Comparison of ENCODE assay signal across 9 cellular contexts in genomic region chr5:180605554-180606214, GRCh38. TPM values are rescaled to one million over a fixed set of nuclear protein-coding genes. Genes with fewer than 3 reads are reported as not detected.
DNase-seq lines count a peak whose midpoint lies in the region; ATAC-seq and TF ChIP-seq lines count a peak whose summit lies in the region.
"Had no signal": no experiment of that assay in that cellular context is flagged by ENCODE, and none has a peak within 500 bp of the region (broad histone marks: within the 10 kb centered on the region; RNA-seq: fewer than 3 reads in every experiment).

No MANE protein-coding gene starts in this region.

- no peak overlapping the region for H3K4me3 Mint-ChIP-seq in CD4-positive, alpha-beta T cell
- H3K4me3 Mint-ChIP-seq in activated T-cell treated with anti-CD3 and anti-CD28 coated beads, Interleukin-2, amount 50 U/mL, for 4 hours: no peak overlapping the region

- peak overlapping the region; percentile 26; the same call in 1 of the 2 replicates for H3K4me2 ChIP-seq in HCT116 (ENCODE audit: low read length)
- peak overlapping the region; percentile 25 for H3K4me2 ChIP-seq in OCI-LY3 (ENCODE audit: low read length)

- H3K4me1 ChIP-seq in HCT116 (ENCODE audit: control insufficient read depth in 1 of 2, insufficient read depth in 2 of 2, low read length in 2 of 2): 0 out of 4 replicates have a peak, but pooled peaks cover 0 to 3% of the 10 kb centered on the region in 2 experiments
- H3K4me1 ChIP-seq in OCI-LY3 (ENCODE audit: low read length): no peaks in the 10 kb centered on the region
- no peaks in the 10 kb centered on the region for H3K4me1 ChIP-seq in prostate gland (replicated peaks)

- peak; percentile 61 for ATAC-seq in CD4-positive, alpha-beta T cell (ENCODE audit: poor library complexity)
- ATAC-seq in HCT116 (peak; percentile 81), GM21526 (IDR thresholded peaks at IDR 0.05; ENCODE audit: low FRiP score, unreplicated experiment) (no peak), GM18505 (IDR thresholded peaks at IDR 0.05; ENCODE audit: unreplicated experiment) (no peak)
- ATAC-seq in activated T-cell treated with anti-CD3 and anti-CD28 coated beads, Interleukin-2, amount 50 U/mL, for 4 hours: peak; percentile 63 to 70

- no TSS peak for BruUV-seq in HCT116 (replicated peaks; lab: Mats Ljungman, UMichigan)

- H3K9ac ChIP-seq in HCT116 (ENCODE audit: low read length): no peak overlapping the region
- H3K9ac ChIP-seq in OCI-LY3 (ENCODE audit: low read length): no peak overlapping the region

- 50% methylated on average over 11 of the region's 11 CpGs for WGBS in prostate gland

- no peaks in the 10 kb centered on the region for H3K79me2 ChIP-seq in HCT116 (ENCODE audit: insufficient read depth, low read length)
- H3K79me2 ChIP-seq in OCI-LY3 (ENCODE audit: low read length): no peaks in the 10 kb centered on the region

- H3K36me3 ChIP-seq in HCT116 (ENCODE audit: control insufficient read depth in 1 of 2, insufficient read depth in 2 of 2, low read length in 2 of 2): no peaks in the 10 kb centered on the region
- H3K36me3 ChIP-seq in OCI-LY3 (replicated peaks; ENCODE audit: low read depth, low read length): no peaks in the 10 kb centered on the region
- no peaks in the 10 kb centered on the region for H3K36me3 ChIP-seq in prostate gland

- RAD21 ChIA-PET in HCT116 (lab: Charles Lee; ENCODE audit: low non-redundant PET in 1 of 2, low total read pairs in 2 of 2, uncharacterized antibody in 2 of 2, unreplicated experiment in 2 of 2): no interaction called here

- no peaks in the 10 kb centered on the region for H3K27me3 Mint-ChIP-seq in CD4-positive, alpha-beta T cell
- no peaks in the 10 kb centered on the region for H3K27me3 Mint-ChIP-seq in activated T-cell treated with anti-CD3 and anti-CD28 coated beads, Interleukin-2, amount 50 U/mL, for 4 hours (ENCODE audit: low read depth)

- H3K4me3 ChIP-seq in HCT116 (replicated peaks in 1 of 2; ENCODE audit: low read depth in 1 of 2, low read length in 2 of 2) (no peak overlapping the region), OCI-LY3 (ENCODE audit: low read length) (0 out of 2 replicates have a peak overlapping the region, but pooled peaks have one; percentile 10), fibroblast of the aortic adventitia (ENCODE audit: low read depth, low read length) (no peak overlapping the region), prostate gland (no peak overlapping the region)

- H3K27me3 ChIP-seq in CD4-positive, alpha-beta T cell (ENCODE audit: control insufficient read depth, insufficient read depth, low read length): no peaks in the 10 kb centered on the region
- no peaks in the 10 kb centered on the region for H3K27me3 ChIP-seq in HCT116 (ENCODE audit: insufficient read depth, low read length)
- 0 out of 2 replicates have a peak, but pooled peaks cover 3% of the 10 kb centered on the region for H3K27me3 ChIP-seq in OCI-LY3 (ENCODE audit: low read depth, low read length)
- H3K27me3 ChIP-seq in prostate gland (replicated peaks; ENCODE audit: insufficient read depth): no peaks in the 10 kb centered on the region

- no peaks in the 10 kb centered on the region for H3K9me2 ChIP-seq in HCT116 (ENCODE audit: insufficient read depth)

- H3K9me3 ChIP-seq in CD4-positive, alpha-beta T cell (ENCODE audit: control insufficient read depth, low read length): no peaks in the 10 kb centered on the region
- H3K9me3 ChIP-seq in HCT116 (ENCODE audit: control insufficient read depth in 1 of 2, insufficient read depth in 1 of 2, low read depth in 1 of 2, low read length in 2 of 2) (no peaks in the 10 kb centered on the region), OCI-LY3 (ENCODE audit: insufficient read depth, low read length) (no peaks in the 10 kb centered on the region), prostate gland (no peaks in the 10 kb centered on the region)

- TF ChIP-seq CTCF in CD4-positive, alpha-beta T cell (IDR thresholded peaks at IDR 0.05): peak; percentile 78
- TF ChIP-seq CTCF in HCT116 (IDR thresholded peaks at IDR 0.05 in 2 of 3, conservative IDR thresholded peaks at IDR 0.05 in 1 of 3; ENCODE audit: borderline replicate concordance in 1 of 3, insufficient read depth in 1 of 3, low read depth in 2 of 3, low read length in 2 of 3) (peak; percentile 77 to 91 (median 85)), OCI-LY3 (IDR thresholded peaks at IDR 0.05; ENCODE audit: low read depth, low read length) (peak; percentile 85), fibroblast of the aortic adventitia (IDR thresholded peaks at IDR 0.05; ENCODE audit: insufficient read depth, low read length) (peak; percentile 84), prostate gland (IDR thresholded peaks at IDR 0.05) (peak in 3 of 4 experiments; percentile 59 to 66 (median 65))

- no peak for TF ChIP-seq POLR2A in HCT116 (IDR thresholded peaks at IDR 0.05; ENCODE audit: borderline replicate concordance, extremely low read depth, insufficient read depth, insufficient read length)
- no peak for TF ChIP-seq POLR2A in prostate gland (IDR thresholded peaks at IDR 0.05)
- no peak for TF ChIP-seq POLR2A in GM18505 (IDR thresholded peaks at IDR 0.05; ENCODE audit: borderline replicate concordance, extremely low read depth, insufficient read depth, insufficient read length)

- CTCF ChIA-PET in CD4-positive, alpha-beta T cell (lab: Charles Lee): interaction anchor here (0.5 kb wide), 1 partner anchor 1528 kb away, joined by 3 read pairs; no protein-coding TSS in a partner anchor
- CTCF ChIA-PET in HCT116 (lab: Charles Lee): interaction anchor here (0.6 to 1.8 kb wide), 7 partner anchors 31 to 404 kb away, joined by 3 to 6 read pairs (median 4); partner anchors contain the start of genes CNOT6 and RASGEF1C

- H3K36me3 Mint-ChIP-seq in CD4-positive, alpha-beta T cell (ENCODE audit: low read depth): no peaks in the 10 kb centered on the region
- H3K36me3 Mint-ChIP-seq in activated T-cell treated with anti-CD3 and anti-CD28 coated beads, Interleukin-2, amount 50 U/mL, for 4 hours (ENCODE audit: insufficient read depth): no peaks in the 10 kb centered on the region

- POLR2A ChIA-PET in CD4-positive, alpha-beta T cell (lab: Charles Lee): no interaction called here
- POLR2A ChIA-PET in HCT116 (lab: Charles Lee): no interaction called here

- H3K4me1 Mint-ChIP-seq in CD4-positive, alpha-beta T cell (ENCODE audit: low read depth): no peaks in the 10 kb centered on the region
- H3K4me1 Mint-ChIP-seq in activated T-cell treated with anti-CD3 and anti-CD28 coated beads, Interleukin-2, amount 50 U/mL, for 4 hours (ENCODE audit: low read depth): no peaks in the 10 kb centered on the region

- TF ChIP-seq RAD21 in HCT116 (IDR thresholded peaks at IDR 0.05; ENCODE audit: low read depth): peak; percentile 73

- peak; percentile 34 to 65 (median 44) for DNase-seq in CD4-positive, alpha-beta T cell
- DNase-seq in HCT116 (ENCODE audit: low read depth, low spot score): peak; percentile 75
- DNase-seq in activated T-cell treated with anti-CD3 and anti-CD28 coated beads, Interleukin-2, amount 50 U/mL, for 4 hours: peak; percentile 51
- peak; percentile 66 for DNase-seq in fibroblast of the aortic adventitia (ENCODE audit: low read depth)
- peak; percentile 61 for DNase-seq in prostate gland (ENCODE audit: low spot score)

- intact Hi-C loops in CD4-positive, alpha-beta T cell (cut with DNase I, micrococcal nuclease): loop anchor here (1.0 to 10.0 kb wide), 3 partner anchors 80 to 112 kb away; no protein-coding TSS in a partner anchor
- intact Hi-C loops in HCT116 (cut with micrococcal nuclease): loop anchor here (1.0 to 5.0 kb wide), 4 partner anchors 111 to 478 kb away; partner anchors contain the start of gene CNOT6
- intact Hi-C loops in prostate gland (cut with DNase I): no loop called here

- no peak overlapping the region for H3K27ac ChIP-seq in CD4-positive, alpha-beta T cell (ENCODE audit: low read depth, low read length)
- H3K27ac ChIP-seq in HCT116 (ENCODE audit: low read depth, low read length): no peak overlapping the region
- H3K27ac ChIP-seq in OCI-LY3 (ENCODE audit: low read length): no peak overlapping the region
- H3K27ac ChIP-seq in prostate gland: no peak overlapping the region

- H4K20me1 ChIP-seq in HCT116 (ENCODE audit: insufficient read depth) (no peaks in the 10 kb centered on the region), OCI-LY3 (ENCODE audit: insufficient read depth, low read length) (no peaks in the 10 kb centered on the region)

- H3K9me3 Mint-ChIP-seq in CD4-positive, alpha-beta T cell: no peaks in the 10 kb centered on the region
- no peaks in the 10 kb centered on the region for H3K9me3 Mint-ChIP-seq in activated T-cell treated with anti-CD3 and anti-CD28 coated beads, Interleukin-2, amount 50 U/mL, for 4 hours

- no peak overlapping the region for H3K27ac Mint-ChIP-seq in CD4-positive, alpha-beta T cell

- peak overlapping the region; percentile 81 for H2AFZ ChIP-seq in HCT116 (ENCODE audit: low read depth, low read length, poor library complexity, severe bottlenecking)
- H2AFZ ChIP-seq in OCI-LY3 (ENCODE audit: low read depth, low read length): no peak overlapping the region; the same call in 1 of the 2 replicates

TF ChIP-seq in HCT116, 20 proteins besides CTCF, POLR2A, EP300 and RAD21 (continues in another document):
- TF ChIP-seq MAX (IDR thresholded peaks at IDR 0.05): no peak
- no peak for TF ChIP-seq CBX3 (IDR thresholded peaks at IDR 0.05; ENCODE audit: low read depth)
- no peak for TF ChIP-seq POLR2AphosphoS5 (IDR thresholded peaks at IDR 0.05; ENCODE audit: low read depth, low read length)
- TF ChIP-seq JUND (IDR thresholded peaks at IDR 0.05): no peak
- TF ChIP-seq ATF3 (IDR thresholded peaks at IDR 0.05): no peak
- no peak for TF ChIP-seq ZNF274 (IDR thresholded peaks at IDR 0.05; ENCODE audit: low read depth, low read length)
- TF ChIP-seq SRF (IDR thresholded peaks at IDR 0.05; ENCODE audit: low read depth): no peak
- no peak for TF ChIP-seq EZH2 (IDR thresholded peaks at IDR 0.05)

RNA-seq across cellular contexts. Expression of gene SCGB3A1, which starts 14.4 kb away (rescaled TPM):
- not detected for total RNA-seq in CD4-positive, alpha-beta T cell
- total RNA-seq in HCT116 (2021; ENCODE audit: unreplicated experiment) (not detected), fibroblast of the aortic adventitia (ENCODE audit: low replicate concordance) (not detected in 2 replicates), prostate gland (100 to 1,000 TPM in 1 of 2 donors, 10 to 100 TPM in 1; 32.2 to 412 TPM)
- polyA plus RNA-seq in HCT116 (2012): not detected in 2 replicates
- under 1 TPM in 1 of 3 donors, not detected in 2; 0.55 TPM for total RNA-seq in activated T-cell treated with anti-CD3 and anti-CD28 coated beads, Interleukin-2, amount 50 U/mL, for 4 hours
- total RNA-seq: urinary bladder had no signal

RNA-seq across cellular contexts. Expression of gene FLT4, which starts 43.7 kb away (rescaled TPM):
- total RNA-seq in CD4-positive, alpha-beta T cell: 1 to 10 TPM; 2.3 to 2.5 TPM
- 0.17 TPM for total RNA-seq in HCT116 (2021; ENCODE audit: unreplicated experiment)
- polyA plus RNA-seq in HCT116 (2012): 0.07 and 0.09 TPM in 2 replicates
- total RNA-seq in activated T-cell treated with anti-CD3 and anti-CD28 coated beads, Interleukin-2, amount 50 U/mL, for 4 hours: 1 to 10 TPM; 1.2 to 1.8 (median 1.6) TPM
- total RNA-seq in fibroblast of the aortic adventitia (ENCODE audit: low replicate concordance): 0.09 TPM in 1 of 2 replicates, not detected in the other
- 10 to 100 TPM in 1 of 2 donors, 1 to 10 TPM in 1; 2.9 to 20.6 TPM for total RNA-seq in prostate gland

Comparison
In these comparisons a context has a peak if more than half of its experiments do, and no peak if none do; other contexts are left out.
1. ATAC-seq: peak in CD4-positive, alpha-beta T cell (single experiment), HCT116 (single experiment) and activated T-cell treated with anti-CD3 and anti-CD28 coated beads, Interleukin-2, amount 50 U/mL, for 4 hours (2 of 2); none in GM21526 (single experiment) and GM18505 (single experiment).
2. RNA of gene SCGB3A1, which starts 14.4 kb away (total RNA-seq): 32.2 to 412 TPM in prostate gland; not detected in HCT116 (single experiment), 0.55 TPM in activated T-cell treated with anti-CD3 and anti-CD28 coated beads, Interleukin-2, amount 50 U/mL, for 4 hours, not detected in CD4-positive, alpha-beta T cell and not detected in fibroblast of the aortic adventitia; every median in the first group is over 10 times any median in the second.
3. Peak in every context shown above with its lines, with median percentiles within 50 percentile points of each other: DNase-seq and CTCF ChIP-seq.